ENCODE assay signal across 8 cellular contexts in genomic region chr1:239976130-239976968, GRCh38.
DNase-seq lines count a peak whose midpoint lies in the region; ATAC-seq and TF ChIP-seq lines count a peak whose summit lies in the region.

No MANE protein-coding gene starts in this region.

- no peak overlapping the region for H3K4me3 Mint-ChIP-seq in T-helper 17 cell

- peaks cover 5% of the 10 kb centered on the region for H3K4me1 Mint-ChIP-seq in T-helper 17 cell

- H3K36me3 Mint-ChIP-seq in T-helper 17 cell (ENCODE audit: low read depth): peaks cover 2% of the 10 kb centered on the region

- no peaks in the 10 kb centered on the region for H3K27me3 ChIP-seq in liver (ENCODE audit: control insufficient read depth in 4 of 4, insufficient read depth in 4 of 4, low read length in 3 of 4)

- no peak overlapping the region for H3K27ac Mint-ChIP-seq in T-helper 17 cell

- no peak overlapping the region for H3K4me3 ChIP-seq in liver (ENCODE audit: low read depth in 1 of 3, low read length in 3 of 3)

- WGBS in liver: 22% methylated on average over 5 of the region's 5 CpGs

- ATAC-seq in GM21619 (IDR thresholded peaks at IDR 0.05; ENCODE audit: unreplicated experiment) (peak; percentile 92), T-helper 17 cell (peak; percentile 61)

- no peaks in the 10 kb centered on the region for H3K36me3 ChIP-seq in liver (ENCODE audit: control insufficient read depth in 4 of 4, insufficient read depth in 3 of 4, low read depth in 1 of 4, low read length in 3 of 4)

- H3K27ac ChIP-seq in liver (ENCODE audit: low read depth in 1 of 2, low read length in 2 of 2): no peak overlapping the region

- peak; percentile 83 to 90 for TF ChIP-seq RAD21 in liver (IDR thresholded peaks at IDR 0.05)

- TF ChIP-seq CTCF in liver (IDR thresholded peaks at IDR 0.05; ENCODE audit: low read depth, low read length, missing input control): peak; percentile 98

- H3K4me1 ChIP-seq in liver (ENCODE audit: control insufficient read depth in 4 of 4, insufficient read depth in 4 of 4, low read length in 3 of 4): no peaks in the 10 kb centered on the region

- peaks cover 37% of the 10 kb centered on the region for H3K27me3 Mint-ChIP-seq in T-helper 17 cell

- no peak overlapping the region for H3K9ac ChIP-seq in liver (ENCODE audit: low read depth in 1 of 2, low read length in 2 of 2)

- DNase-seq in NOMO-1 (lab: John Stamatoyannopoulos, UW; ENCODE audit: unreplicated experiment in 2 of 2) (peak; percentile 3 to 18), NOMO-1 treated with dmso at 0.1 percent for 144 hours (lab: John Stamatoyannopoulos, UW; ENCODE audit: unreplicated experiment) (no peak), HuH-7.5 (ENCODE audit: low spot score) (peak; percentile 35), T-helper 17 cell (peak in 1 of 3 donors; percentile 38)
- peak; percentile 9 for DNase-seq in central memory CD4-positive, alpha-beta T cell
- DNase-seq in stimulated activated CD8-positive, alpha-beta memory T cell treated with anti-CD3 and anti-CD28 coated beads, Interleukin-7, amount 100 ng/mL, for 4 hours (ENCODE audit: low read depth in 2 of 2): peak; percentile 11 to 29

- H3K9me3 ChIP-seq in T-helper 17 cell (ENCODE audit: control insufficient read depth, low read length, poor library complexity, severe bottlenecking) (no peaks in the 10 kb centered on the region), liver (ENCODE audit: control insufficient read depth in 4 of 4, low read length in 3 of 4) (peaks cover 0 to 2% (median 0%) of the 10 kb centered on the region in 4 donors)

TF ChIP-seq in liver, 16 proteins besides CTCF, POLR2A, EP300 and RAD21:
- no peak for TF ChIP-seq EGR1 (IDR thresholded peaks at IDR 0.05; ENCODE audit: low read depth in 2 of 2)
- TF ChIP-seq ATF3 (IDR thresholded peaks at IDR 0.05): no peak
- TF ChIP-seq MAX (IDR thresholded peaks at IDR 0.05): no peak
- no peak for TF ChIP-seq HNF4A (conservative IDR thresholded peaks at IDR 0.05)
- no peak for TF ChIP-seq SP1 (IDR thresholded peaks at IDR 0.05)
- TF ChIP-seq ZBTB33 (IDR thresholded peaks at IDR 0.05): no peak
- TF ChIP-seq JUND (IDR thresholded peaks at IDR 0.05): no peak
- no peak for TF ChIP-seq YY1 (IDR thresholded peaks at IDR 0.05)
- TF ChIP-seq NR2F2 (IDR thresholded peaks at IDR 0.05): no peak
- no peak for TF ChIP-seq RXRA (IDR thresholded peaks at IDR 0.05)
- TF ChIP-seq GABPA (IDR thresholded peaks at IDR 0.05 in 1 of 2, conservative IDR thresholded peaks at IDR 0.05 in 1 of 2): no peak
- no peak for TF ChIP-seq FOXA1 (IDR thresholded peaks at IDR 0.05)
- TF ChIP-seq REST (IDR thresholded peaks at IDR 0.05): no peak
- TF ChIP-seq TAF1 (conservative IDR thresholded peaks at IDR 0.05): no peak
- no peak for TF ChIP-seq HNF4G (IDR thresholded peaks at IDR 0.05)
- TF ChIP-seq FOXA2 (IDR thresholded peaks at IDR 0.05): no peak
